Comparison of ENCODE assay signal across 20 cellular contexts in the genomic region with DNA sequence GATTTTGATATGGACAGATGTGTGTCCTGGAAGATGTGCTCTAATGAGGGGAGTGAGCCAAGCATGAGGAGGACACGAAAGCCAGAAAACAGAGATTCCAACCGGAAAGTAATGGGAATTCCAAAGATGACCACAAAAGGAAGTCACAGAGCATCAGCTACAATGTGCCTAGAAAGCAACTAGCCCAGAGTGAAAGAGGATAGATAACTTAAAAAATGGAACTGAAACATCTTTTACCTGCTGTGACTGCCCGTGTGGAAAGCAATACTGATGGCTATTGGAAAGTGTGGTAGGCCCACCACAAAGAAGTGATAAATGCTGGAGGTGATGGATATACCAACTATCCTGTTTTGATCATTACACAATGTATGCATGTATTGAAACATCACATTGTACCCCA. TPM values are rescaled to one million over a fixed set of nuclear protein-coding genes. Genes with fewer than 3 reads are reported as not detected.
A peak's percentile ranks its signal among the peaks of the same experiment; 100 is the strongest.
DNase-seq lines count a peak whose midpoint lies in the region; ATAC-seq lines count a peak whose summit lies in the region.
"Had no signal": no experiment of that assay in that cellular context is flagged by ENCODE, and none has a peak within 500 bp of the region (broad histone marks: within the 10 kb centered on the region; RNA-seq: fewer than 3 reads in every experiment).

No MANE protein-coding gene starts in this region.

- H3K36me3 Mint-ChIP-seq in activated CD4-positive, alpha-beta memory T cell treated with anti-CD3 and anti-CD28 coated beads for 36 hours, result peaks cover 1% of the 10 kb centered on the region
- H3K36me3 Mint-ChIP-seq in activated CD4-positive, alpha-beta memory T cell treated with anti-CD3 and anti-CD28 coated beads, Interleukin-2, amount 10 ng/mL, durations not matched to agents 7 days and 5 days (ENCODE audit: low read depth), result peaks cover 8% of the 10 kb centered on the region
- H3K36me3 Mint-ChIP-seq in naive thymus-derived CD4-positive, alpha-beta T cell, result peaks cover 4 to 28% (median 5%) of the 10 kb centered on the region in 5 donors

- ATAC-seq in GM21390 (IDR thresholded peaks at IDR 0.05; ENCODE audit: unreplicated experiment) (peak; percentile 65), HG03159 (IDR thresholded peaks at IDR 0.05; ENCODE audit: unreplicated experiment) (peak; percentile 78), HG02870 (IDR thresholded peaks at IDR 0.05; ENCODE audit: unreplicated experiment) (no peak)
- no peak for ATAC-seq in naive thymus-derived CD4-positive, alpha-beta T cell
- ATAC-seq: stimulated activated naive CD8-positive, alpha-beta T cell treated with anti-CD3 and anti-CD28 coated beads, Interleukin-15, amount 100 ng/mL, for 72 hours; upper lobe of right lung had no signal

- intact Hi-C loops in activated CD4-positive, alpha-beta memory T cell treated with anti-CD3 and anti-CD28 coated beads for 36 hours (cut with micrococcal nuclease), result no loop called here
- intact Hi-C loops in naive thymus-derived CD4-positive, alpha-beta T cell (cut with micrococcal nuclease), result no loop called here

- H3K27ac Mint-ChIP-seq in activated CD4-positive, alpha-beta memory T cell treated with anti-CD3 and anti-CD28 coated beads for 36 hours, result peak overlapping the region; percentile 5
- H3K27ac Mint-ChIP-seq in activated CD4-positive, alpha-beta memory T cell treated with anti-CD3 and anti-CD28 coated beads, Interleukin-2, amount 10 ng/mL, durations not matched to agents 7 days and 5 days, result no peak overlapping the region
- H3K27ac Mint-ChIP-seq in naive thymus-derived CD4-positive, alpha-beta T cell, result peak overlapping the region in 7 of 9 donors; percentile 26 to 64 (median 48)
- H3K27ac Mint-ChIP-seq: mesothelial cell of epicardium had no signal

- no peak for DNase-seq in activated CD4-positive, alpha-beta memory T cell treated with anti-CD3 and anti-CD28 coated beads for 36 hours
- DNase-seq in activated CD4-positive, alpha-beta memory T cell treated with anti-CD3 and anti-CD28 coated beads, Interleukin-2, amount 10 ng/mL, durations not matched to agents 7 days and 5 days, result no peak
- no peak for DNase-seq in naive thymus-derived CD4-positive, alpha-beta T cell
- DNase-seq in UCSD-AML1 (lab: John Stamatoyannopoulos, UW; ENCODE audit: unreplicated experiment), result no peak
- no peak for DNase-seq in amygdala (lab: John Stamatoyannopoulos, UW)
- DNase-seq: activated effector memory CD4-positive, alpha-beta T cell treated with anti-CD3 and anti-CD28 coated beads, Interleukin-2, amount 50 U/mL, for 16 hours; DMS153; H7; NCI-H1436 treated with DMSO at 0.1 percent for 48 hours; NCI-H2227 treated with DMSO at 0.1 percent for 48 hours; stimulated activated CD4-positive, alpha-beta T cell treated with anti-CD3 and anti-CD28 coated beads, Interleukin-15, amount 100 ng/mL, for 24 hours; stimulated activated naive CD8-positive, alpha-beta T cell treated with anti-CD3 and anti-CD28 coated beads, Interleukin-15, amount 100 ng/mL, for 72 hours; upper lobe of right lung had no signal

- no peaks in the 10 kb centered on the region for H3K9me3 Mint-ChIP-seq in activated CD4-positive, alpha-beta memory T cell treated with anti-CD3 and anti-CD28 coated beads for 36 hours
- no peaks in the 10 kb centered on the region for H3K9me3 Mint-ChIP-seq in activated CD4-positive, alpha-beta memory T cell treated with anti-CD3 and anti-CD28 coated beads, Interleukin-2, amount 10 ng/mL, durations not matched to agents 7 days and 5 days
- H3K9me3 Mint-ChIP-seq in naive thymus-derived CD4-positive, alpha-beta T cell, result peaks cover 0 to 2% (median 0%) of the 10 kb centered on the region in 11 donors
- H3K9me3 Mint-ChIP-seq: mesothelial cell of epicardium; stimulated activated naive CD8-positive, alpha-beta T cell treated with anti-CD3 and anti-CD28 coated beads, Interleukin-15, amount 100 ng/mL, for 72 hours had no signal

- no peak overlapping the region for H3K4me3 ChIP-seq in naive thymus-derived CD4-positive, alpha-beta T cell (ENCODE audit: low read length)
- H3K4me3 ChIP-seq: ascending aorta, BLaER1, hepatocyte, upper lobe of right lung had no signal

- CTCF ChIA-PET in activated CD4-positive, alpha-beta memory T cell treated with anti-CD3 and anti-CD28 coated beads for 36 hours (lab: Charles Lee), result interaction anchor here (1.0 kb wide), 1 partner anchor 11 kb away, joined by 5 read pairs; no protein-coding TSS in a partner anchor
- CTCF ChIA-PET in activated CD4-positive, alpha-beta memory T cell treated with anti-CD3 and anti-CD28 coated beads, Interleukin-2, amount 10 ng/mL, durations not matched to agents 7 days and 5 days (lab: Charles Lee), result no interaction called here
- CTCF ChIA-PET in naive thymus-derived CD4-positive, alpha-beta T cell (lab: Charles Lee), result no interaction called here

- no peak overlapping the region for H3K4me3 Mint-ChIP-seq in activated CD4-positive, alpha-beta memory T cell treated with anti-CD3 and anti-CD28 coated beads for 36 hours
- H3K4me3 Mint-ChIP-seq in activated CD4-positive, alpha-beta memory T cell treated with anti-CD3 and anti-CD28 coated beads, Interleukin-2, amount 10 ng/mL, durations not matched to agents 7 days and 5 days, result no peak overlapping the region
- no peak overlapping the region for H3K4me3 Mint-ChIP-seq in naive thymus-derived CD4-positive, alpha-beta T cell
- H3K4me3 Mint-ChIP-seq: mesothelial cell of epicardium had no signal

- H3K36me3 ChIP-seq in naive thymus-derived CD4-positive, alpha-beta T cell (ENCODE audit: control insufficient read depth in 2 of 3, insufficient read depth in 3 of 3, low read length in 3 of 3), result no peaks in the 10 kb centered on the region
- H3K36me3 ChIP-seq: ascending aorta, upper lobe of right lung had no signal

- POLR2A ChIA-PET in activated CD4-positive, alpha-beta memory T cell treated with anti-CD3 and anti-CD28 coated beads for 36 hours (lab: Charles Lee), result no interaction called here
- POLR2A ChIA-PET in activated CD4-positive, alpha-beta memory T cell treated with anti-CD3 and anti-CD28 coated beads, Interleukin-2, amount 10 ng/mL, durations not matched to agents 7 days and 5 days (lab: Charles Lee), result no interaction called here
- POLR2A ChIA-PET in naive thymus-derived CD4-positive, alpha-beta T cell (lab: Charles Lee), result no interaction called here

- no peaks in the 10 kb centered on the region for H3K27me3 Mint-ChIP-seq in activated CD4-positive, alpha-beta memory T cell treated with anti-CD3 and anti-CD28 coated beads for 36 hours
- H3K27me3 Mint-ChIP-seq in activated CD4-positive, alpha-beta memory T cell treated with anti-CD3 and anti-CD28 coated beads, Interleukin-2, amount 10 ng/mL, durations not matched to agents 7 days and 5 days, result no peaks in the 10 kb centered on the region
- H3K27me3 Mint-ChIP-seq in naive thymus-derived CD4-positive, alpha-beta T cell, result no peaks in the 10 kb centered on the region
- H3K27me3 Mint-ChIP-seq: stimulated activated naive CD8-positive, alpha-beta T cell treated with anti-CD3 and anti-CD28 coated beads, Interleukin-15, amount 100 ng/mL, for 72 hours had no signal

- peaks cover 66% of the 10 kb centered on the region for H3K4me1 Mint-ChIP-seq in activated CD4-positive, alpha-beta memory T cell treated with anti-CD3 and anti-CD28 coated beads for 36 hours (ENCODE audit: low read depth)
- H3K4me1 Mint-ChIP-seq in activated CD4-positive, alpha-beta memory T cell treated with anti-CD3 and anti-CD28 coated beads, Interleukin-2, amount 10 ng/mL, durations not matched to agents 7 days and 5 days, result peaks cover 51% of the 10 kb centered on the region
- peaks cover 53 to 85% (median 77%) of the 10 kb centered on the region in 7 donors for H3K4me1 Mint-ChIP-seq in naive thymus-derived CD4-positive, alpha-beta T cell

- H3K27ac ChIP-seq in naive thymus-derived CD4-positive, alpha-beta T cell (ENCODE audit: low read depth, low read length), result no peak overlapping the region
- H3K27ac ChIP-seq: ascending aorta, BLaER1, hepatocyte, upper lobe of right lung had no signal

- no peaks in the 10 kb centered on the region for H3K27me3 ChIP-seq in naive thymus-derived CD4-positive, alpha-beta T cell (ENCODE audit: control insufficient read depth in 2 of 2, insufficient read depth in 2 of 2, low read length in 2 of 2)
- H3K27me3 ChIP-seq: ascending aorta, BLaER1, hepatocyte, upper lobe of right lung had no signal

- peaks cover 25 to 44% of the 10 kb centered on the region in 2 donors for H3K4me1 ChIP-seq in naive thymus-derived CD4-positive, alpha-beta T cell (ENCODE audit: control insufficient read depth in 2 of 2, insufficient read depth in 2 of 2, low read length in 2 of 2)

- no peaks in the 10 kb centered on the region for H3K9me3 ChIP-seq in naive thymus-derived CD4-positive, alpha-beta T cell (ENCODE audit: control insufficient read depth in 2 of 3, low read length in 3 of 3)
- H3K9me3 ChIP-seq: ascending aorta, BLaER1, upper lobe of right lung had no signal

RNA-seq across cellular contexts. Expression of gene DNMT3A, which starts 21.6 kb away (rescaled TPM):
- 10 to 100 TPM; 52.0 to 52.5 TPM for total RNA-seq in activated CD4-positive, alpha-beta memory T cell treated with anti-CD3 and anti-CD28 coated beads for 36 hours
- total RNA-seq in activated CD4-positive, alpha-beta memory T cell treated with anti-CD3 and anti-CD28 coated beads, Interleukin-2, amount 10 ng/mL, durations not matched to agents 7 days and 5 days, result 10 to 100 TPM; 43.2 to 45.5 TPM
- total RNA-seq in naive thymus-derived CD4-positive, alpha-beta T cell, result 100 to 1,000 TPM in 3 of 5 experiments, 10 to 100 TPM in 2; 78.9 to 117 (median 106) TPM
- polyA plus RNA-seq in naive thymus-derived CD4-positive, alpha-beta T cell, result 10 to 100 TPM; 19.4 to 29.0 TPM

Comparison
In these comparisons a context has a peak if more than half of its experiments do, and no peak if none do; other contexts are left out.
1. ATAC-seq: peak in GM21390 (single experiment) and HG03159 (single experiment); none in naive thymus-derived CD4-positive, alpha-beta T cell (single experiment) and HG02870 (single experiment).